In the genomic region with DNA sequence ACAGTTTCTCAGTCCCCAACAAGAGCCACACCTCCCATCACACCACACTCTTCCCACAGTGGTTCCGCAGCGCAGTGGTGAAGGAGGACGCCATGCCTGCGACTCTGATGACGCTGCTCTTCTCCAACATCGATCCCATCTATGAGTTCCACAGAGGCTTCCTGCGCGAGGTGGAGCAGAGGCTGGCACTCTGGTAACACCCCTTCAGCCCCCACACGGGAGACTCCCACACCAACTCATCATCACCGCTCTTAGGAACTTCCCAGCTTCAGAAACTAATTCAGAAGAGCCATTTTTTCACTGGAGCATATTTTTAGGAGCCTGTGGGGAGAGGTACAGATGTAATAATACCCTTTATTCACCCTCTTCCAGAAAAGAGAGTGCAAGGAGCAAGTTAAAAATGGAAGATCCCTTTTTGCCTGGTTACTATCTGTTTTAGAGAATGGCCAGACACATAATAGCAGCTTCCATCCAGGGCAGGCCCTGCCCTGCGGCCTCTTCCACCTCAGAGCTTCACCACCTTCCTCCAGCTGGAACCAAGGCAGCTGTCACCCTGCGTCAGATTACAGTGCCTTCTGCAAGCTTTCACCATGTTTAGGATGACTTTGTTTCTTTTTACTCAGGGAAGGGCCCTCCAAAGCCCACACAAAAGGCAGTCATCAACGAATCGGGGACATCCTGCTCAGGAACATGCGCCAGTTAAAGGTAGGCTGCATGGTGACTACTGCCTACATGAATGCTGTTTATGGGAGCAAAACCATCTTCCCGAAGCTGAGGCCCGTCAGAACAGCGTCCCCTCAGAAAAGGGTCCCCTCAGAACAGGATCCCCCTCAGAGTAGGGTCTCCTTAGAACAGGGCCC, we compare ENCODE assay signal across 19 cellular contexts.
"Had no signal": no experiment of that assay in that cellular context is flagged by ENCODE, and none has a peak within 500 bp of the region (broad histone marks: within the 10 kb centered on the region; RNA-seq: fewer than 3 reads in every experiment).

No MANE protein-coding gene starts in this region.

- DNase-seq: activated CD4-positive, alpha-beta T cell treated with anti-CD3 and anti-CD28 coated beads for 48 hours; activated CD4-positive, alpha-beta T cell treated with anti-CD3 and anti-CD28 coated beads, Interleukin-2, amount 50 U/mL, for 48 hours; activated CD8-positive, alpha-beta memory T cell treated with anti-CD3 and anti-CD28 coated beads for 24 hours; activated effector memory CD4-positive, alpha-beta T cell treated with Interleukin-2 at 50 U/mL for 16 hours; activated naive CD4-positive, alpha-beta T cell treated with Interleukin-2 at 50 U/mL for 16 hours; activated naive CD8-positive, alpha-beta T cell treated with anti-CD3 and anti-CD28 coated beads, Interleukin-2, amount 10 ng/mL, durations not matched to agents 7 days and 5 days; brain microvascular endothelial cell; cortex of kidney; foreskin fibroblast; left ventricle myocardium inferior; mesendoderm; nephron progenitor cell; right cardiac atrium; stimulated activated CD4-positive, alpha-beta T cell treated with anti-CD3 and anti-CD28 coated beads, Interleukin-2, amount 100 ng/mL, for 48 hours; stimulated activated naive CD4-positive, alpha-beta T cell treated with Interleukin-2 at 50 U/mL for 16 hours; T-helper 1 cell had no signal

- H3K27me3 ChIP-seq: brain microvascular endothelial cell, tibial nerve had no signal

- H3K36me3 ChIP-seq: brain microvascular endothelial cell had no signal

- H3K9me3 ChIP-seq: left ventricle myocardium inferior, tibial nerve had no signal

- H3K4me1 ChIP-seq: left ventricle myocardium inferior, tibial nerve had no signal

- H3K4me3 ChIP-seq: left ventricle myocardium inferior, lung, tibial nerve had no signal

- ATAC-seq: esophagus mucosa, right cardiac atrium had no signal

- H3K27ac ChIP-seq: brain microvascular endothelial cell, left ventricle myocardium inferior, tibial nerve had no signal
